Comparison of ENCODE assay signal across 9 cellular contexts in genomic region chr19:15154002-15154612, GRCh38. TPM values are rescaled to one million over a fixed set of nuclear protein-coding genes. Genes with fewer than 3 reads are reported as not detected.
A peak's percentile ranks its signal among the peaks of the same experiment; 100 is the strongest.
DNase-seq lines count a peak whose midpoint lies in the region; ATAC-seq, FAIRE-seq and TF ChIP-seq lines count a peak whose summit lies in the region.
"Had no signal": no experiment of that assay in that cellular context is flagged by ENCODE, and none has a peak within 500 bp of the region (broad histone marks: within the 10 kb centered on the region; RNA-seq: fewer than 3 reads in every experiment).

No MANE protein-coding gene starts in this region.

- H3K4me3 ChIP-seq in kidney (ENCODE audit: low read length in 2 of 2) (no peak overlapping the region), upper lobe of right lung (no peak overlapping the region)

- no peak for FAIRE-seq in kidney (lab: Jason Lieb, UNC)

- no peaks in the 10 kb centered on the region for H3K36me3 ChIP-seq in kidney (ENCODE audit: control insufficient read depth in 1 of 2, insufficient read depth in 2 of 2, low read length in 2 of 2)
- no peaks in the 10 kb centered on the region for H3K36me3 ChIP-seq in upper lobe of right lung

- TF ChIP-seq CTCF in kidney (IDR thresholded peaks at IDR 0.05; ENCODE audit: borderline replicate concordance, extremely low read depth, insufficient read depth) (peak; percentile 11), upper lobe of right lung (IDR thresholded peaks at IDR 0.05) (peak; percentile 54)

- no peaks in the 10 kb centered on the region for H3K36me3 Mint-ChIP-seq in activated CD4-positive, alpha-beta T cell treated with anti-CD3 and anti-CD28 coated beads for 36 hours (ENCODE audit: low read depth)
- no peaks in the 10 kb centered on the region for H3K36me3 Mint-ChIP-seq in activated naive CD4-positive, alpha-beta T cell treated with anti-CD3 and anti-CD28 coated beads for 36 hours (ENCODE audit: low read depth)
- H3K36me3 Mint-ChIP-seq in stimulated activated memory B cell treated with anti-CD40 and anti-IgM and Interleukin-4, amounts not matched to agents 10 μg/mL and 1 μg/mL and 100 μg/mL, for 72 hours, result no peaks in the 10 kb centered on the region
- H3K36me3 Mint-ChIP-seq: activated naive CD4-positive, alpha-beta T cell treated with anti-CD3 and anti-CD28 coated beads, Interleukin-2, amount 50 U/mL, for 24 hours had no signal

- CTCF ChIA-PET in activated CD4-positive, alpha-beta T cell treated with anti-CD3 and anti-CD28 coated beads for 36 hours (lab: Charles Lee), result interaction anchor here (0.7 to 2.1 kb wide), 14 partner anchors 9 to 1876 kb away, joined by 3 to 14 read pairs (median 4); a partner anchor contains a TSS
- CTCF ChIA-PET in activated naive CD4-positive, alpha-beta T cell treated with anti-CD3 and anti-CD28 coated beads for 36 hours (lab: Charles Lee), result interaction anchor here (0.6 to 3.5 kb wide), 12 partner anchors 14 to 401 kb away, joined by 3 to 37 read pairs (median 3); partner anchors contain the start of gene AKAP8L

- peaks cover 5% of the 10 kb centered on the region for H3K4me1 Mint-ChIP-seq in activated CD4-positive, alpha-beta T cell treated with anti-CD3 and anti-CD28 coated beads for 36 hours
- peaks cover 5% of the 10 kb centered on the region for H3K4me1 Mint-ChIP-seq in activated naive CD4-positive, alpha-beta T cell treated with anti-CD3 and anti-CD28 coated beads for 36 hours (ENCODE audit: low read depth)
- peaks cover 8% of the 10 kb centered on the region for H3K4me1 Mint-ChIP-seq in stimulated activated memory B cell treated with anti-CD40 and anti-IgM and Interleukin-4, amounts not matched to agents 10 μg/mL and 1 μg/mL and 100 μg/mL, for 72 hours

- no peaks in the 10 kb centered on the region for H3K4me1 ChIP-seq in kidney (ENCODE audit: control insufficient read depth in 1 of 2, insufficient read depth in 1 of 2, low read depth in 1 of 2, low read length in 2 of 2)
- no peaks in the 10 kb centered on the region for H3K4me1 ChIP-seq in upper lobe of right lung

- no peak overlapping the region for H3K27ac ChIP-seq in kidney (ENCODE audit: low read depth in 2 of 2, low read length in 2 of 2)
- no peak overlapping the region for H3K27ac ChIP-seq in upper lobe of right lung

- DNase-seq in activated CD4-positive, alpha-beta T cell treated with anti-CD3 and anti-CD28 coated beads for 36 hours, result peak; percentile 70
- no peak for DNase-seq in activated CD4-positive, alpha-beta T cell treated with anti-CD3 and anti-CD28 coated beads, Interleukin-2, amount 50 U/mL, for 1 hour
- DNase-seq in NCI-H2029 (lab: John Stamatoyannopoulos, UW), result peak; percentile 12
- DNase-seq in activated naive CD4-positive, alpha-beta T cell treated with anti-CD3 and anti-CD28 coated beads for 36 hours, result peak; percentile 68
- no peak for DNase-seq in kidney
- DNase-seq in upper lobe of right lung, result no peak

- H3K27ac Mint-ChIP-seq in activated CD4-positive, alpha-beta T cell treated with anti-CD3 and anti-CD28 coated beads for 36 hours, result no peak overlapping the region
- H3K27ac Mint-ChIP-seq in activated naive CD4-positive, alpha-beta T cell treated with anti-CD3 and anti-CD28 coated beads for 36 hours, result no peak overlapping the region
- H3K27ac Mint-ChIP-seq in stimulated activated memory B cell treated with anti-CD40 and anti-IgM and Interleukin-4, amounts not matched to agents 10 μg/mL and 1 μg/mL and 100 μg/mL, for 72 hours, result no peak overlapping the region
- H3K27ac Mint-ChIP-seq: activated naive CD4-positive, alpha-beta T cell treated with anti-CD3 and anti-CD28 coated beads, Interleukin-2, amount 50 U/mL, for 24 hours had no signal

- no peak overlapping the region for H3K9ac ChIP-seq in kidney (ENCODE audit: low read length in 2 of 2)

- no peak overlapping the region for H3K4me3 Mint-ChIP-seq in activated CD4-positive, alpha-beta T cell treated with anti-CD3 and anti-CD28 coated beads for 36 hours
- no peak overlapping the region for H3K4me3 Mint-ChIP-seq in activated naive CD4-positive, alpha-beta T cell treated with anti-CD3 and anti-CD28 coated beads for 36 hours
- no peak overlapping the region for H3K4me3 Mint-ChIP-seq in stimulated activated memory B cell treated with anti-CD40 and anti-IgM and Interleukin-4, amounts not matched to agents 10 μg/mL and 1 μg/mL and 100 μg/mL, for 72 hours
- H3K4me3 Mint-ChIP-seq: activated naive CD4-positive, alpha-beta T cell treated with anti-CD3 and anti-CD28 coated beads, Interleukin-2, amount 50 U/mL, for 24 hours had no signal

- H3K9me3 Mint-ChIP-seq in activated CD4-positive, alpha-beta T cell treated with anti-CD3 and anti-CD28 coated beads for 36 hours (ENCODE audit: low read depth), result peaks cover 2% of the 10 kb centered on the region
- H3K9me3 Mint-ChIP-seq in activated naive CD4-positive, alpha-beta T cell treated with anti-CD3 and anti-CD28 coated beads for 36 hours, result peaks cover 5% of the 10 kb centered on the region
- H3K9me3 Mint-ChIP-seq in stimulated activated memory B cell treated with anti-CD40 and anti-IgM and Interleukin-4, amounts not matched to agents 10 μg/mL and 1 μg/mL and 100 μg/mL, for 72 hours, result peaks cover 3% of the 10 kb centered on the region
- H3K9me3 Mint-ChIP-seq: activated naive CD4-positive, alpha-beta T cell treated with anti-CD3 and anti-CD28 coated beads, Interleukin-2, amount 50 U/mL, for 24 hours had no signal

- peak; percentile 64 for ATAC-seq in activated CD4-positive, alpha-beta T cell treated with anti-CD3 and anti-CD28 coated beads for 36 hours
- ATAC-seq in upper lobe of right lung (peak; percentile 68), GM19452 (IDR thresholded peaks at IDR 0.05; ENCODE audit: unreplicated experiment) (no peak)
- ATAC-seq in stimulated activated memory B cell treated with anti-CD40 and anti-IgM and Interleukin-4, amounts not matched to agents 10 μg/mL and 1 μg/mL and 100 μg/mL, for 72 hours, result no peak

- POLR2A ChIA-PET in activated CD4-positive, alpha-beta T cell treated with anti-CD3 and anti-CD28 coated beads for 36 hours (lab: Charles Lee), result no interaction called here

- intact Hi-C loops in activated CD4-positive, alpha-beta T cell treated with anti-CD3 and anti-CD28 coated beads for 36 hours (cut with DNase I, micrococcal nuclease), result no loop called here
- intact Hi-C loops in activated naive CD4-positive, alpha-beta T cell treated with anti-CD3 and anti-CD28 coated beads for 36 hours (cut with micrococcal nuclease), result loop anchor here (1.0 kb wide), 1 partner anchor 402 kb away; no protein-coding TSS in a partner anchor
- intact Hi-C loops in kidney (cut with DNase I), result no loop called here
- intact Hi-C loops in upper lobe of right lung (cut with DNase I), result loop anchor here (10.0 kb wide), 1 partner anchor 59 kb away; no protein-coding TSS in a partner anchor

- H3K9me3 ChIP-seq in kidney (ENCODE audit: control insufficient read depth in 1 of 2, low read length in 2 of 2) (peaks cover 0 to 9% of the 10 kb centered on the region in 2 donors), upper lobe of right lung (peaks cover 4% of the 10 kb centered on the region)

- no peaks in the 10 kb centered on the region for H3K27me3 ChIP-seq in upper lobe of right lung

- H3K27me3 Mint-ChIP-seq in activated CD4-positive, alpha-beta T cell treated with anti-CD3 and anti-CD28 coated beads for 36 hours, result peaks cover 3% of the 10 kb centered on the region
- no peaks in the 10 kb centered on the region for H3K27me3 Mint-ChIP-seq in activated naive CD4-positive, alpha-beta T cell treated with anti-CD3 and anti-CD28 coated beads for 36 hours (ENCODE audit: low read depth)
- H3K27me3 Mint-ChIP-seq in stimulated activated memory B cell treated with anti-CD40 and anti-IgM and Interleukin-4, amounts not matched to agents 10 μg/mL and 1 μg/mL and 100 μg/mL, for 72 hours, result peaks cover 56% of the 10 kb centered on the region

RNA-seq across cellular contexts. Expression of gene NOTCH3, which starts 46.7 kb away (rescaled TPM):
- under 1 TPM; 0.02 to 0.25 TPM for total RNA-seq in activated CD4-positive, alpha-beta T cell treated with anti-CD3 and anti-CD28 coated beads for 36 hours
- total RNA-seq in activated naive CD4-positive, alpha-beta T cell treated with anti-CD3 and anti-CD28 coated beads for 36 hours, result not detected
- total RNA-seq in kidney, result 92.3 TPM
- polyA plus RNA-seq in kidney (ENCODE audit: insufficient read depth, low read depth, low replicate concordance), result 15.1 TPM
- total RNA-seq in upper lobe of right lung, result 67.9 TPM

RNA-seq across cellular contexts. Expression of gene SYDE1, which starts 46.9 kb away (rescaled TPM):
- 1 to 10 TPM; 2.1 to 3.3 TPM for total RNA-seq in activated CD4-positive, alpha-beta T cell treated with anti-CD3 and anti-CD28 coated beads for 36 hours
- total RNA-seq in activated naive CD4-positive, alpha-beta T cell treated with anti-CD3 and anti-CD28 coated beads for 36 hours, result 1 to 10 TPM in 1 of 2 experiments, under 1 TPM in 1; 0.67 to 1.1 TPM
- total RNA-seq in kidney (26.9 TPM), upper lobe of right lung (25.8 TPM)
- 13.9 TPM for polyA plus RNA-seq in kidney (ENCODE audit: insufficient read depth, low read depth, low replicate concordance)

Comparison
In these comparisons a context has a peak if more than half of its experiments do, and no peak if none do; other contexts are left out.
1. DNase-seq: peak in activated CD4-positive, alpha-beta T cell treated with anti-CD3 and anti-CD28 coated beads for 36 hours (single experiment), NCI-H2029 (single experiment) and activated naive CD4-positive, alpha-beta T cell treated with anti-CD3 and anti-CD28 coated beads for 36 hours (single experiment); none in activated CD4-positive, alpha-beta T cell treated with anti-CD3 and anti-CD28 coated beads, Interleukin-2, amount 50 U/mL, for 1 hour (single experiment), kidney (single experiment) and upper lobe of right lung (single experiment).
2. ATAC-seq: peak in activated CD4-positive, alpha-beta T cell treated with anti-CD3 and anti-CD28 coated beads for 36 hours (single experiment) and upper lobe of right lung (single experiment); none in GM19452 (single experiment) and stimulated activated memory B cell treated with anti-CD40 and anti-IgM and Interleukin-4, amounts not matched to agents 10 μg/mL and 1 μg/mL and 100 μg/mL, for 72 hours (single experiment).
3. RNA of gene NOTCH3, which starts 46.7 kb away (total RNA-seq): 92.3 TPM in kidney (single experiment) and 67.9 TPM in upper lobe of right lung (single experiment); 0.02 to 0.25 TPM in activated CD4-positive, alpha-beta T cell treated with anti-CD3 and anti-CD28 coated beads for 36 hours and not detected in activated naive CD4-positive, alpha-beta T cell treated with anti-CD3 and anti-CD28 coated beads for 36 hours; every median in the first group is over 10 times any median in the second.
4. intact Hi-C loops: an anchor here in activated naive CD4-positive, alpha-beta T cell treated with anti-CD3 and anti-CD28 coated beads for 36 hours (1.0 kb wide) and upper lobe of right lung (10.0 kb wide); none called in activated CD4-positive, alpha-beta T cell treated with anti-CD3 and anti-CD28 coated beads for 36 hours and kidney.